8 cellular contexts compared by ENCODE assay signal in genomic region chr6:29016559-29017427, GRCh38. TPM values are rescaled to one million over a fixed set of nuclear protein-coding genes. Genes with fewer than 3 reads are reported as not detected.
A peak's percentile ranks its signal among the peaks of the same experiment; 100 is the strongest.
DNase-seq lines count a peak whose midpoint lies in the region; ATAC-seq and TF ChIP-seq lines count a peak whose summit lies in the region.

No MANE protein-coding gene starts in this region.

- WGBS in esophagus muscularis mucosa: under 1% methylated on average over 34 of the region's 41 CpGs

- H3K4me1 ChIP-seq in HUES48 (ENCODE audit: control insufficient read depth, insufficient read depth, low read length): no peaks in the 10 kb centered on the region
- H3K4me1 ChIP-seq in OCI-LY3 (ENCODE audit: low read length): peaks cover 13% of the 10 kb centered on the region
- peaks cover 0 to 27% (median 12%) of the 10 kb centered on the region in 4 donors for H3K4me1 ChIP-seq in esophagus muscularis mucosa
- peaks cover 5% of the 10 kb centered on the region for H3K4me1 ChIP-seq in muscle layer of colon (ENCODE audit: insufficient read depth, low read length)

- TF ChIP-seq CTCF in OCI-LY3 (IDR thresholded peaks at IDR 0.05; ENCODE audit: low read depth, low read length): peak; percentile 74
- TF ChIP-seq CTCF in esophagus muscularis mucosa (IDR thresholded peaks at IDR 0.05): peak; percentile 68 to 76 (median 71)

- H4K20me1 ChIP-seq in OCI-LY3 (ENCODE audit: insufficient read depth, low read length): no peaks in the 10 kb centered on the region

- H3K9ac ChIP-seq in HUES48 (ENCODE audit: low read depth, low read length) (0 out of 2 replicates have a peak overlapping the region, but pooled peaks have one; percentile 31), OCI-LY3 (ENCODE audit: low read length) (peak overlapping the region; percentile 54), muscle layer of colon (ENCODE audit: low read length) (peak overlapping the region; percentile 13)

- TF ChIP-seq EP300 in esophagus muscularis mucosa (IDR thresholded peaks at IDR 0.05): no peak

- intact Hi-C loops in esophagus muscularis mucosa (cut with DNase I): loop anchor here (1.0 to 10.0 kb wide), 4 partner anchors 94 to 330 kb away; partner anchors contain the start of gene TRIM27

- TF ChIP-seq POLR2A in esophagus muscularis mucosa (IDR thresholded peaks at IDR 0.05; ENCODE audit: low read depth): no peak

- peak; percentile 85 for ATAC-seq in GM21390 (IDR thresholded peaks at IDR 0.05; ENCODE audit: unreplicated experiment)

- H3K9me3 ChIP-seq in HUES48 (ENCODE audit: control insufficient read depth, insufficient read depth, low read length) (peaks cover 4% of the 10 kb centered on the region; the same call in 1 of the 2 replicates), OCI-LY3 (ENCODE audit: insufficient read depth, low read length) (no peaks in the 10 kb centered on the region), esophagus muscularis mucosa (no peaks in the 10 kb centered on the region), muscle layer of colon (ENCODE audit: low read length) (no peaks in the 10 kb centered on the region)

- H3K4me3 ChIP-seq in HUES48 (ENCODE audit: low read depth, low read length): peak overlapping the region; percentile 91
- H3K4me3 ChIP-seq in OCI-LY3 (ENCODE audit: low read length): peak overlapping the region; percentile 86
- H3K4me3 ChIP-seq in esophagus muscularis mucosa: peak overlapping the region; percentile 55 to 67 (median 56)
- H3K4me3 ChIP-seq in muscle layer of colon (ENCODE audit: low read depth in 1 of 2, low read length in 2 of 2): peak overlapping the region; percentile 71 to 87

- no peaks in the 10 kb centered on the region for H3K79me2 ChIP-seq in OCI-LY3 (ENCODE audit: low read length)

- H3K4me2 ChIP-seq in OCI-LY3 (ENCODE audit: low read length): peak overlapping the region; percentile 88

- H3K27me3 ChIP-seq in HUES48 (ENCODE audit: control insufficient read depth, insufficient read depth, low read length) (peaks cover 29% of the 10 kb centered on the region), OCI-LY3 (ENCODE audit: low read depth, low read length) (no peaks in the 10 kb centered on the region), esophagus muscularis mucosa (peaks cover 0 to 49% (median 17%) of the 10 kb centered on the region in 4 donors), muscle layer of colon (ENCODE audit: control insufficient read depth in 1 of 2, insufficient read depth in 2 of 2, low read length in 2 of 2) (peaks cover 26 to 27% of the 10 kb centered on the region in 2 donors)

- no peaks in the 10 kb centered on the region for H3K36me3 ChIP-seq in HUES48 (ENCODE audit: control insufficient read depth, insufficient read depth, low read length)
- no peaks in the 10 kb centered on the region for H3K36me3 ChIP-seq in OCI-LY3 (replicated peaks; ENCODE audit: low read depth, low read length)
- H3K36me3 ChIP-seq in esophagus muscularis mucosa: no peaks in the 10 kb centered on the region
- no peaks in the 10 kb centered on the region for H3K36me3 ChIP-seq in muscle layer of colon (ENCODE audit: insufficient read depth, low read length)

- DNase-seq in D341Med (ENCODE audit: low spot score) (peak; percentile 68), activated T-cell treated with anti-CD3 and anti-CD28 coated beads for 4 hours (peak; percentile 84), esophagus muscularis mucosa (ENCODE audit: extremely low spot score) (no peak)
- peak; percentile 90 for DNase-seq in stimulated activated CD8-positive, alpha-beta memory T cell treated with anti-CD3 and anti-CD28 coated beads, Interleukin-4, amount 100 ng/mL, for 48 hours

- H2AFZ ChIP-seq in OCI-LY3 (ENCODE audit: low read depth, low read length): peak overlapping the region; percentile 83

- no peak overlapping the region for H3K27ac ChIP-seq in HUES48 (ENCODE audit: low read depth, low read length)
- H3K27ac ChIP-seq in OCI-LY3 (ENCODE audit: low read length): peak overlapping the region; percentile 73
- peak overlapping the region in 1 of 4 donors; percentile 35 for H3K27ac ChIP-seq in esophagus muscularis mucosa (replicated peaks in 1 of 4)
- peak overlapping the region; percentile 27 for H3K27ac ChIP-seq in muscle layer of colon (ENCODE audit: low read depth, low read length)

RNA-seq across cellular contexts. Expression of gene ZNF311, which starts 11.7 kb away (rescaled TPM):
- 1 to 10 TPM in 1 of 4 donors, under 1 TPM in 3; 0.17 to 1.7 (median 0.53) TPM for total RNA-seq in esophagus muscularis mucosa

RNA-seq across cellular contexts. Expression of gene OR2W1, which starts 28.2 kb away (rescaled TPM):
- total RNA-seq in esophagus muscularis mucosa: not detected
